In genomic region chr11:125773516-125773915, GRCh38 we compare ENCODE assay signal across 14 cellular contexts. TPM values are rescaled to one million over a fixed set of nuclear protein-coding genes. Genes with fewer than 3 reads are reported as not detected.
DNase-seq lines count a peak whose midpoint lies in the region; ATAC-seq and TF ChIP-seq lines count a peak whose summit lies in the region.
"Had no signal": no experiment of that assay in that cellular context is flagged by ENCODE, and none has a peak within 500 bp of the region (broad histone marks: within the 10 kb centered on the region; RNA-seq: fewer than 3 reads in every experiment).

No MANE protein-coding gene starts in this region.

- H3K36me3 Mint-ChIP-seq in stimulated activated naive B cell treated with anti-CD40 and anti-IgM and Interleukin-4, amounts not matched to agents 10 μg/mL and 1 μg/mL and 100 μg/mL, for 72 hours: no peaks in the 10 kb centered on the region

- H3K4me3 ChIP-seq in left ventricle myocardium inferior: no peak overlapping the region
- no peak overlapping the region for H3K4me3 ChIP-seq in cardiac fibroblast (replicated peaks in 1 of 2; ENCODE audit: low read depth in 2 of 2, low read length in 2 of 2)
- H3K4me3 ChIP-seq in right cardiac atrium (ENCODE audit: low read length): no peak overlapping the region
- H3K4me3 ChIP-seq: SK-N-MC had no signal

- H3K27me3 Mint-ChIP-seq in stimulated activated naive B cell treated with anti-CD40 and anti-IgM and Interleukin-4, amounts not matched to agents 10 μg/mL and 1 μg/mL and 100 μg/mL, for 72 hours: peaks cover 4 to 6% of the 10 kb centered on the region in 2 donors

- no peak for DNase-seq in Right ventricle myocardium superior
- DNase-seq in left ventricle myocardium inferior: no peak
- DNase-seq in cardiac fibroblast (ENCODE audit: low read depth in 2 of 2): peak; percentile 53 to 54
- DNase-seq in right cardiac atrium: peak in 2 of 3 donors; percentile 16 to 24
- no peak for DNase-seq in Kasumi-1 (lab: John Stamatoyannopoulos, UW)
- DNase-seq in activated CD4-positive, alpha-beta T cell treated with anti-CD3 and anti-CD28 coated beads for 4 hours: no peak
- no peak for DNase-seq in stimulated activated naive B cell treated with anti-CD40 and anti-IgM and Interleukin-4, amounts not matched to agents 10 μg/mL and 1 μg/mL and 100 μg/mL, for 72 hours
- DNase-seq: 8988T, C1 segment of cervical spinal cord, NCI-H1436 treated with DMSO at 0.1 percent for 48 hours, NCI-H2081 treated with DMSO at 0.1 percent for 48 hours, NCI-H526 had no signal

- 50% methylated on average over 3 of the region's 3 CpGs for WGBS in right cardiac atrium

- peaks cover 4% of the 10 kb centered on the region for H3K4me1 ChIP-seq in left ventricle myocardium inferior
- H3K4me1 ChIP-seq in right cardiac atrium (ENCODE audit: control insufficient read depth, insufficient read depth, low read length): no peaks in the 10 kb centered on the region

- peak; percentile 46 for ATAC-seq in Right ventricle myocardium superior (ENCODE audit: poor library complexity)
- ATAC-seq in right cardiac atrium: peak; percentile 57 to 82
- no peak for ATAC-seq in GM19452 (IDR thresholded peaks at IDR 0.05; ENCODE audit: unreplicated experiment)
- ATAC-seq in stimulated activated naive B cell treated with anti-CD40 and anti-IgM and Interleukin-4, amounts not matched to agents 10 μg/mL and 1 μg/mL and 100 μg/mL, for 72 hours (replicated peaks): no peak

- H3K36me3 ChIP-seq in left ventricle myocardium inferior: no peaks in the 10 kb centered on the region

- H3K27ac Mint-ChIP-seq in stimulated activated naive B cell treated with anti-CD40 and anti-IgM and Interleukin-4, amounts not matched to agents 10 μg/mL and 1 μg/mL and 100 μg/mL, for 72 hours: no peak overlapping the region

- no peak overlapping the region for H3K4me3 Mint-ChIP-seq in stimulated activated naive B cell treated with anti-CD40 and anti-IgM and Interleukin-4, amounts not matched to agents 10 μg/mL and 1 μg/mL and 100 μg/mL, for 72 hours

- intact Hi-C loops in Right ventricle myocardium superior (cut with DNase I): no loop called here
- intact Hi-C loops in left ventricle myocardium inferior (cut with micrococcal nuclease): no loop called here
- intact Hi-C loops in right cardiac atrium (cut with DNase I): no loop called here

- H3K27ac ChIP-seq in left ventricle myocardium inferior (replicated peaks) (no peak overlapping the region), right cardiac atrium (ENCODE audit: low read length) (no peak overlapping the region)
- H3K27ac ChIP-seq: SK-N-MC had no signal

- TF ChIP-seq CTCF in left ventricle myocardium inferior (IDR thresholded peaks at IDR 0.05; ENCODE audit: borderline replicate concordance) (no peak), cardiac fibroblast (IDR thresholded peaks at IDR 0.05; ENCODE audit: low read depth, low read length) (no peak)

- no peaks in the 10 kb centered on the region for H3K9me3 ChIP-seq in left ventricle myocardium inferior (replicated peaks)
- H3K9me3 ChIP-seq in right cardiac atrium (ENCODE audit: control insufficient read depth, low read length): no peaks in the 10 kb centered on the region

- H3K4me1 Mint-ChIP-seq in stimulated activated naive B cell treated with anti-CD40 and anti-IgM and Interleukin-4, amounts not matched to agents 10 μg/mL and 1 μg/mL and 100 μg/mL, for 72 hours: no peaks in the 10 kb centered on the region

- no peaks in the 10 kb centered on the region for H3K9me3 Mint-ChIP-seq in stimulated activated naive B cell treated with anti-CD40 and anti-IgM and Interleukin-4, amounts not matched to agents 10 μg/mL and 1 μg/mL and 100 μg/mL, for 72 hours

- H3K27me3 ChIP-seq in left ventricle myocardium inferior (ENCODE audit: low read depth): no peaks in the 10 kb centered on the region
- no peaks in the 10 kb centered on the region for H3K27me3 ChIP-seq in right cardiac atrium (ENCODE audit: control insufficient read depth, insufficient read depth)

RNA-seq across cellular contexts. Expression of gene PATE2, which starts 5.1 kb away (rescaled TPM):
- total RNA-seq in Right ventricle myocardium superior (not detected), left ventricle myocardium inferior (not detected), right cardiac atrium (not detected)
- not detected for polyA plus RNA-seq in right cardiac atrium

RNA-seq across cellular contexts. Expression of gene PATE3, which starts 14.4 kb away (rescaled TPM):
- not detected for total RNA-seq in Right ventricle myocardium superior
- total RNA-seq in left ventricle myocardium inferior: not detected
- not detected for total RNA-seq in right cardiac atrium
- polyA plus RNA-seq in right cardiac atrium: not detected

RNA-seq across cellular contexts. Expression of gene PATE1, which starts 27.4 kb away (rescaled TPM):
- not detected for total RNA-seq in Right ventricle myocardium superior
- not detected for total RNA-seq in left ventricle myocardium inferior
- total RNA-seq in right cardiac atrium: not detected
- not detected for polyA plus RNA-seq in right cardiac atrium

RNA-seq across cellular contexts. Expression of gene PATE4, which starts 59.6 kb away (rescaled TPM):
- total RNA-seq in Right ventricle myocardium superior: not detected
- not detected for total RNA-seq in left ventricle myocardium inferior
- total RNA-seq in right cardiac atrium: not detected
- polyA plus RNA-seq in right cardiac atrium: not detected

Comparison
In these comparisons a context has a peak if more than half of its experiments do, and no peak if none do; other contexts are left out.
1. DNase-seq: peak in cardiac fibroblast (2 of 2) and right cardiac atrium (2 of 3); none in Right ventricle myocardium superior (single experiment), left ventricle myocardium inferior (single experiment), Kasumi-1 (0 of 2), activated CD4-positive, alpha-beta T cell treated with anti-CD3 and anti-CD28 coated beads for 4 hours (0 of 2) and stimulated activated naive B cell treated with anti-CD40 and anti-IgM and Interleukin-4, amounts not matched to agents 10 μg/mL and 1 μg/mL and 100 μg/mL, for 72 hours (single experiment).
2. ATAC-seq: peak in Right ventricle myocardium superior (single experiment) and right cardiac atrium (2 of 2); none in GM19452 (single experiment) and stimulated activated naive B cell treated with anti-CD40 and anti-IgM and Interleukin-4, amounts not matched to agents 10 μg/mL and 1 μg/mL and 100 μg/mL, for 72 hours (0 of 2).